22 cellular contexts compared by ENCODE assay signal in the genomic region with DNA sequence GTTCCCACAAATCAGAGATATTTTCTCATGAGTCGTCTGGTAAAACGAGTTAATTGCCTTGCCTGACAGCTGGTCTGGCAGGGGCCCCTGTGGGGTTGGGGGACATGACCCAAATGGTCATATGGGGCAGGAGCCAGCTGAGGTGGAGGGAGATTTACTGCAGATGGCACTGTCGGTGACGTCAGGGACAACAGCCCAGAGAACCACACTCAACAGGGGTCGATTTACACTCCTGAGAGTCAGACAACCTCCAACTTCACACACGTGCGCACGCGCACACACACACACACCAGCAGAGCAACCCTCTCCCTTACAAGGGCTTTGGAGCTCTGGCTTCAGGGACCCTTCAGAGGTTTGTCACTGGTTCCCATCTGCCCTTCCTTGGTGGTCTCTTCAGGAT. TPM values are rescaled to one million over a fixed set of nuclear protein-coding genes. Genes with fewer than 3 reads are reported as not detected.
DNase-seq lines count a peak whose midpoint lies in the region; ATAC-seq, FAIRE-seq and TF ChIP-seq lines count a peak whose summit lies in the region.
"Had no signal": no experiment of that assay in that cellular context is flagged by ENCODE, and none has a peak within 500 bp of the region (broad histone marks: within the 10 kb centered on the region; RNA-seq: fewer than 3 reads in every experiment).

No MANE protein-coding gene starts in this region.

- no peaks in the 10 kb centered on the region for H3K36me3 ChIP-seq in HepG2 (replicated peaks in 1 of 2; ENCODE audit: control insufficient read depth in 1 of 2, insufficient read depth in 2 of 2, low read length in 2 of 2)
- no peaks in the 10 kb centered on the region for H3K36me3 ChIP-seq in right lobe of liver
- H3K36me3 ChIP-seq in gastrocnemius medialis, result no peaks in the 10 kb centered on the region
- no peaks in the 10 kb centered on the region for H3K36me3 ChIP-seq in esophagus muscularis mucosa

- WGBS in HepG2 (ENCODE audit: low lambda C conversion rate), result no CpG with 5 or more reads among the region's 9 CpGs
- 53% methylated on average over 4 of the region's 9 CpGs for whole genome bisulfite sequencing in right lobe of liver (ENCODE audit: insufficient coverage, low coverage, low lambda C conversion rate, missing lambda C conversion rate)
- 76% methylated on average over 6 of the region's 9 CpGs for WGBS in esophagus muscularis mucosa

- H4K20me1 ChIP-seq in HepG2 (ENCODE audit: insufficient read depth, low read length), result no peaks in the 10 kb centered on the region

- no peaks in the 10 kb centered on the region for H3K79me2 ChIP-seq in HepG2 (ENCODE audit: insufficient read depth, low read length)

- H3K4me1 ChIP-seq in HepG2 (ENCODE audit: insufficient read depth, low read length) (peaks cover 13% of the 10 kb centered on the region), right lobe of liver (no peaks in the 10 kb centered on the region), gastrocnemius medialis (peaks cover 0 to 9% of the 10 kb centered on the region in 2 donors), esophagus muscularis mucosa (peaks cover 24 to 27% (median 26%) of the 10 kb centered on the region in 4 donors)

- H2AFZ ChIP-seq in HepG2 (ENCODE audit: low read length), result no peak overlapping the region

- no peak for TF ChIP-seq RAD21 in HepG2 (CRISPR knock-in tag; IDR thresholded peaks at IDR 0.05)

- intact Hi-C loops in HepG2 (cut with micrococcal nuclease; ENCODE audit: unreplicated experiment) (no loop called here), right lobe of liver (cut with DNase I) (no loop called here), gastrocnemius medialis (cut with DNase I; ENCODE audit: low total_unique reads) (no loop called here), esophagus muscularis mucosa (cut with DNase I) (no loop called here)

- TF ChIP-seq EP300 in HepG2 (IDR thresholded peaks at IDR 0.05; ENCODE audit: low read depth in 2 of 2, low read length in 2 of 2) (no peak), HepG2 (CRISPR knock-in tag; IDR thresholded peaks at IDR 0.05; ENCODE audit: borderline replicate concordance) (no peak), esophagus muscularis mucosa (IDR thresholded peaks at IDR 0.05) (no peak)

- H3K4me3 ChIP-seq in HepG2 (replicated peaks in 1 of 3; ENCODE audit: insufficient read depth in 1 of 3, low read depth in 2 of 3, low read length in 3 of 3) (no peak overlapping the region), right lobe of liver (no peak overlapping the region), gastrocnemius medialis (no peak overlapping the region), esophagus muscularis mucosa (no peak overlapping the region)
- H3K4me3 ChIP-seq: A549, GM12878 had no signal

- no peak for DNase-seq in HepG2 (ENCODE audit: low spot score)
- no peak for DNase-seq in right lobe of liver
- DNase-seq in NCI-H446 treated with DMSO at 0.1 percent for 48 hours (lab: John Stamatoyannopoulos, UW), result peak; percentile 41
- DNase-seq in left kidney (ENCODE audit: low read depth, low spot score), result peak; percentile 60
- no peak for DNase-seq in gastrocnemius medialis
- DNase-seq in esophagus muscularis mucosa (ENCODE audit: extremely low spot score), result no peak
- DNase-seq: Caco-2, DMS79, KG1, NCI-H1092, NCI-H2227 treated with DMSO at 0.1 percent for 48 hours, NCI-H774, SK-N-SH had no signal

- peaks cover 1 to 8% of the 10 kb centered on the region in 2 experiments; a peak in 3 of 5 replicates for H3K27me3 ChIP-seq in HepG2 (ENCODE audit: control insufficient read depth in 1 of 2, insufficient read depth in 2 of 2, low read length in 2 of 2)
- no peaks in the 10 kb centered on the region for H3K27me3 ChIP-seq in right lobe of liver
- no peaks in the 10 kb centered on the region for H3K27me3 ChIP-seq in gastrocnemius medialis
- no peaks in the 10 kb centered on the region for H3K27me3 ChIP-seq in esophagus muscularis mucosa

- BruUV-seq in HepG2 (replicated peaks; lab: Mats Ljungman, UMichigan), result no TSS peak

- FAIRE-seq in HepG2 (lab: Jason Lieb, UNC), result no peak
- FAIRE-seq: A549, GM12878, GM18507, HTR-8/SVneo had no signal

- ATAC-seq in HepG2 (no peak), right lobe of liver (no peak), gastrocnemius medialis (no peak), HG02571 (IDR thresholded peaks at IDR 0.05; ENCODE audit: unreplicated experiment) (no peak)
- ATAC-seq: A549, GM12878, HCT116 had no signal

- H3K4me2 ChIP-seq in HepG2 (ENCODE audit: low read depth, low read length), result no peak overlapping the region
- H3K4me2 ChIP-seq: A549, SK-N-SH had no signal

- TF ChIP-seq CTCF in HepG2 (CRISPR knock-in tag; IDR thresholded peaks at IDR 0.05) (no peak), right lobe of liver (IDR thresholded peaks at IDR 0.05) (no peak), gastrocnemius medialis (IDR thresholded peaks at IDR 0.05 in 4 of 5, conservative IDR thresholded peaks at IDR 0.05 in 1 of 5) (no peak), esophagus muscularis mucosa (IDR thresholded peaks at IDR 0.05) (no peak)

- TF ChIP-seq POLR2A in HepG2 (IDR thresholded peaks at IDR 0.05; ENCODE audit: insufficient read depth in 1 of 2, low read depth in 2 of 2, low read length in 2 of 2), result no peak
- no peak for TF ChIP-seq POLR2A in right lobe of liver (IDR thresholded peaks at IDR 0.05)
- TF ChIP-seq POLR2A in gastrocnemius medialis (IDR thresholded peaks at IDR 0.05), result no peak
- TF ChIP-seq POLR2A in esophagus muscularis mucosa (IDR thresholded peaks at IDR 0.05; ENCODE audit: low read depth), result no peak

- CTCF ChIA-PET in HepG2 (lab: Yijun Ruan, JAX; ENCODE audit: low intra/inter-chr PET ratio, low total read pairs), result no interaction called here

- H3K9ac ChIP-seq in HepG2 (ENCODE audit: insufficient read depth, low read depth, low read length), result no peak overlapping the region
- H3K9ac ChIP-seq: SK-N-SH had no signal

- H3K9me3 ChIP-seq in HepG2 (ENCODE audit: low read length), result no peaks in the 10 kb centered on the region
- no peaks in the 10 kb centered on the region for H3K9me3 ChIP-seq in right lobe of liver
- H3K9me3 ChIP-seq in gastrocnemius medialis, result no peaks in the 10 kb centered on the region
- H3K9me3 ChIP-seq in esophagus muscularis mucosa, result no peaks in the 10 kb centered on the region
- H3K9me3 ChIP-seq: A549, Caco-2, SK-N-SH had no signal

- in situ Hi-C loops in HepG2 (cut with HindIII; ENCODE audit: extremely low pct_ligation_motif_present, low pct_unique_long_range_greater_than_20kb) (no loop called here), gastrocnemius medialis (cut with MboI; ENCODE audit: low sequenced_read_pairs in 4 of 4) (no loop called here)

- H3K27ac ChIP-seq in HepG2 (ENCODE audit: extremely low read length, insufficient read depth, low read length) (no peak overlapping the region), right lobe of liver (peak overlapping the region in 1 of 3 donors; percentile 6), gastrocnemius medialis (no peak overlapping the region), esophagus muscularis mucosa (replicated peaks in 1 of 4) (no peak overlapping the region)
- H3K27ac ChIP-seq: A549 had no signal

- POLR2A ChIA-PET in HepG2 (lab: Yijun Ruan, JAX), result no interaction called here

TF ChIP-seq in HepG2, 621 proteins besides CTCF, POLR2A, EP300 and RAD21 (continues in another document):
- peak; percentile 82 for TF ChIP-seq CREB1 (IDR thresholded peaks at IDR 0.05)
- no peak for TF ChIP-seq CREB1 (CRISPR knock-in tag; IDR thresholded peaks at IDR 0.05)
- TF ChIP-seq ZIK1 (CRISPR knock-in tag; IDR thresholded peaks at IDR 0.05; ENCODE audit: borderline replicate concordance, low read depth), result no peak
- TF ChIP-seq ATF7 (IDR thresholded peaks at IDR 0.05), result peak; percentile 42; the same call in 1 of the 2 replicates
- TF ChIP-seq ATF7 (CRISPR knock-in tag; IDR thresholded peaks at IDR 0.05), result no peak
- TF ChIP-seq TRIM24 (CRISPR knock-in tag; IDR thresholded peaks at IDR 0.05), result no peak
- no peak for TF ChIP-seq ZFP1 (CRISPR knock-in tag; IDR thresholded peaks at IDR 0.05)

RNA-seq across cellular contexts. Expression of gene GABRP, which starts 23.4 kb away (rescaled TPM):
- not detected in 2 replicates for total RNA-seq in HepG2 (2016; rRNA removed; fragmentation: Illumina TruSeq; extraction: Trizol)
- total RNA-seq in HepG2 (2016; cell fraction: cytosol; rRNA removed; fragmentation: Illumina TruSeq; extraction: Trizol; ENCODE audit: low read depth), result not detected in 2 replicates
- total RNA-seq in HepG2 (2016; cell fraction: insoluble cytoplasmic fraction; rRNA removed; fragmentation: Illumina TruSeq; extraction: Trizol), result not detected in 2 replicates
- total RNA-seq in HepG2 (2016; cell fraction: membrane; rRNA removed; fragmentation: Illumina TruSeq; extraction: Trizol), result not detected in 2 replicates
- total RNA-seq in HepG2 (2016; cell fraction: nucleus; rRNA removed; fragmentation: Illumina TruSeq; extraction: Trizol), result not detected in 2 replicates
- polyA plus RNA-seq in HepG2 (2011; rRNA removed), result not detected in 2 replicates
- polyA plus RNA-seq in HepG2 (2011; cell fraction: cytosol; rRNA removed), result not detected in 2 replicates
- not detected in 2 replicates for polyA plus RNA-seq in HepG2 (2011; cell fraction: nucleus; rRNA removed)
- not detected in 2 replicates for polyA plus RNA-seq in HepG2 (2012)
- not detected in 2 replicates for polyA plus RNA-seq in HepG2 (2016; cell fraction: cytosol; fragmentation: Illumina TruSeq; extraction: Trizol; ENCODE audit: low read depth)
- not detected in 2 replicates for polyA plus RNA-seq in HepG2 (2016; cell fraction: insoluble cytoplasmic fraction; fragmentation: Illumina TruSeq; extraction: Trizol; ENCODE audit: low read depth)
- not detected in 2 replicates for polyA plus RNA-seq in HepG2 (2016; cell fraction: membrane; fragmentation: Illumina TruSeq; extraction: Trizol; ENCODE audit: low read depth)
- polyA plus RNA-seq in HepG2 (2016; cell fraction: nucleus; fragmentation: Illumina TruSeq; extraction: Trizol; ENCODE audit: insufficient read depth, low read depth), result not detected in 2 replicates
- not detected in 2 replicates for polyA minus RNA-seq in HepG2 (2011; rRNA and poly(A)+ RNA removed; ENCODE audit: low replicate concordance)
- polyA minus RNA-seq in HepG2 (2011; cell fraction: cytosol; rRNA and poly(A)+ RNA removed), result not detected in 2 replicates
- polyA minus RNA-seq in HepG2 (2011; cell fraction: nucleus; rRNA and poly(A)+ RNA removed), result not detected in 2 replicates
- under 1 TPM; 0.20 to 0.64 (median 0.39) TPM for total RNA-seq in right lobe of liver
- not detected for total RNA-seq in gastrocnemius medialis
- under 1 TPM in 1 of 4 donors, not detected in 3; 0.42 TPM for total RNA-seq in esophagus muscularis mucosa
- total RNA-seq: G401, GM12878, M059J had no signal
- polyA plus RNA-seq: A549, CD14-positive monocyte had no signal

Comparison
In these comparisons a context has a peak if more than half of its experiments do, and no peak if none do; other contexts are left out.
1. DNase-seq: peak in NCI-H446 treated with DMSO at 0.1 percent for 48 hours (single experiment) and left kidney (single experiment); none in HepG2 (single experiment), right lobe of liver (0 of 3), gastrocnemius medialis (0 of 2) and esophagus muscularis mucosa (single experiment).